24 cellular contexts compared by ENCODE assay signal in the genomic region with DNA sequence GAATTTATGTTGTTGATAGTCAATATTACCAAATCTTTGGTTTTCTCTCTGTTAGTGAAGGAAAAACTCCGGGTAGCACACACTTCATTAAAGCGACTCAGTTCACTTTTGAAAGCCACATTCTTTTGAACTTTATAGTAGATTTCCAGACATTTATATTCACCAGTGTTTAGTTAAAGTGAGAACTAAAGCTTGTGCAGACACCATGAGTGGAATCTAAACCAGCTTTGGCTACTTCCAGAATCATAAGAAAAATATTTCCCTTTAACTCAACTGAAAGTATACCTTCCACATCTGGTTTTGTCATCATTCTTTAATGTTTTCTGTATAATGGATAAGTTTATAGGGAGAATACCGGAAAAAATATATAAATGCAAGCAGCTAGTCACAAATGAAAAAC.
"Had no signal": no experiment of that assay in that cellular context is flagged by ENCODE, and none has a peak within 500 bp of the region (broad histone marks: within the 10 kb centered on the region; RNA-seq: fewer than 3 reads in every experiment).

No MANE protein-coding gene starts in this region.

- ATAC-seq: effector memory CD8-positive, alpha-beta T cell; esophagus mucosa; foreskin keratinocyte; gastrocnemius medialis; gastroesophageal sphincter; heart left ventricle; heart right ventricle had no signal

- H3K36me3 ChIP-seq: colonic mucosa, esophagus muscularis mucosa, esophagus squamous epithelium, gastrocnemius medialis, gastroesophageal sphincter, heart left ventricle, heart right ventricle had no signal

- H3K9me3 ChIP-seq: colonic mucosa, esophagus muscularis mucosa, esophagus squamous epithelium, gastrocnemius medialis, gastroesophageal sphincter, heart left ventricle, heart right ventricle had no signal

- H3K4me3 ChIP-seq: colonic mucosa, coronary artery, dorsolateral prefrontal cortex, esophagus muscularis mucosa, esophagus squamous epithelium, gastrocnemius medialis, gastroesophageal sphincter, heart left ventricle, heart right ventricle had no signal

- H3K4me1 ChIP-seq: colonic mucosa, esophagus muscularis mucosa, esophagus squamous epithelium, gastrocnemius medialis, gastroesophageal sphincter, heart left ventricle had no signal

- DNase-seq: colonic mucosa; cortex of kidney; dermis blood vessel endothelial cell; dorsolateral prefrontal cortex; effector CD4-positive, alpha-beta T cell; effector CD8-positive, alpha-beta T cell; effector memory CD4-positive, alpha-beta T cell; effector memory CD8-positive, alpha-beta T cell; endodermal cell; erythroblast; esophagus squamous epithelium; foreskin fibroblast; foreskin keratinocyte; foreskin melanocyte; gastrocnemius medialis; glutamatergic neuron; head of caudate nucleus; heart left ventricle; heart right ventricle had no signal

- H3K27ac ChIP-seq: colonic mucosa, coronary artery, dorsolateral prefrontal cortex, epithelial cell of prostate, esophagus muscularis mucosa, esophagus squamous epithelium, foreskin keratinocyte, gastrocnemius medialis, gastroesophageal sphincter, heart left ventricle, heart right ventricle had no signal

- H3K27me3 ChIP-seq: colonic mucosa, esophagus muscularis mucosa, esophagus squamous epithelium, foreskin keratinocyte, gastrocnemius medialis, gastroesophageal sphincter, heart left ventricle, heart right ventricle had no signal
